4 cellular contexts compared by ENCODE assay signal in genomic region chr14:26930576-26930975, GRCh38.
"Had no signal": no experiment of that assay in that cellular context is flagged by ENCODE, and none has a peak within 500 bp of the region (broad histone marks: within the 10 kb centered on the region; RNA-seq: fewer than 3 reads in every experiment).

No MANE protein-coding gene starts in this region.

- DNase-seq: GM23248, H9, HCEC 1CT, IMR-90 had no signal

- H3K27ac ChIP-seq: GM23248 had no signal

- H3K4me3 ChIP-seq: GM23248 had no signal
